In genomic region chr15:80191897-80192595, GRCh38 we compare ENCODE assay signal across 1 cellular context.
TF ChIP-seq lines count a peak whose summit lies in the region.

No MANE protein-coding gene starts in this region.

TF ChIP-seq in HepG2, 621 proteins besides CTCF, POLR2A, EP300 and RAD21 (continued from another document and continues in another):
- TF ChIP-seq ZNF33B (CRISPR knock-in tag; IDR thresholded peaks at IDR 0.05) (no peak), SOX5 (CRISPR knock-in tag; IDR thresholded peaks at IDR 0.05; ENCODE audit: borderline replicate concordance) (peak; percentile 47; the same call in 1 of the 2 replicates), FOXA1 (IDR thresholded peaks at IDR 0.05) (no peak), FOXA1 (CRISPR knock-in tag; IDR thresholded peaks at IDR 0.05) (no peak), ADNP (CRISPR knock-in tag; IDR thresholded peaks at IDR 0.05) (no peak), ZNF543 (CRISPR knock-in tag; IDR thresholded peaks at IDR 0.05) (no peak), ERF (CRISPR knock-in tag; IDR thresholded peaks at IDR 0.05) (peak; percentile 43; the same call in 1 of the 2 replicates), CREB3 (CRISPR knock-in tag; IDR thresholded peaks at IDR 0.05) (no peak), HNRNPH1 (optimal IDR thresholded peaks at IDR 0.05; ENCODE audit: low read depth, low read length) (no peak), CREB1 (IDR thresholded peaks at IDR 0.05) (no peak), CREB1 (CRISPR knock-in tag; IDR thresholded peaks at IDR 0.05) (no peak), ZSCAN31 (CRISPR knock-in tag; IDR thresholded peaks at IDR 0.05; ENCODE audit: low read depth) (no peak; the same call in 1 of the 2 replicates), ZNF362 (CRISPR knock-in tag; IDR thresholded peaks at IDR 0.05; ENCODE audit: borderline replicate concordance) (no peak), ZFP90 (CRISPR knock-in tag; IDR thresholded peaks at IDR 0.05; ENCODE audit: borderline replicate concordance) (no peak), ZNF652 (CRISPR knock-in tag; IDR thresholded peaks at IDR 0.05; ENCODE audit: borderline replicate concordance, low read depth) (no peak), ARNT (IDR thresholded peaks at IDR 0.05) (no peak), ELF1 (CRISPR knock-in tag; IDR thresholded peaks at IDR 0.05) (no peak), ZSCAN21 (CRISPR knock-in tag; IDR thresholded peaks at IDR 0.05; ENCODE audit: borderline replicate concordance) (no peak), ATF6 (CRISPR knock-in tag; conservative IDR thresholded peaks at IDR 0.05) (no peak), CBX1 (IDR thresholded peaks at IDR 0.05; ENCODE audit: low read depth) (no peak), ZNF17 (CRISPR knock-in tag; IDR thresholded peaks at IDR 0.05) (no peak), WIZ (CRISPR knock-in tag; IDR thresholded peaks at IDR 0.05) (no peak), KMT2B (CRISPR knock-in tag; IDR thresholded peaks at IDR 0.05) (no peak), KAT7 (CRISPR knock-in tag; IDR thresholded peaks at IDR 0.05; ENCODE audit: borderline replicate concordance) (no peak; the same call in 1 of the 2 replicates), ZNF121 (CRISPR knock-in tag; IDR thresholded peaks at IDR 0.05) (no peak), PCBP2 (optimal IDR thresholded peaks at IDR 0.05; ENCODE audit: low read depth, low read length, poor library complexity, severe bottlenecking) (no peak), RBM39 (IDR thresholded peaks at IDR 0.05; ENCODE audit: low read depth, low read length, poor library complexity, severe bottlenecking) (no peak), CHD2 (IDR thresholded peaks at IDR 0.05; ENCODE audit: low read depth, low read length) (no peak), ZNF510 (CRISPR knock-in tag; IDR thresholded peaks at IDR 0.05; ENCODE audit: low read depth) (no peak), SSRP1 (CRISPR knock-in tag; IDR thresholded peaks at IDR 0.05) (no peak), NFIB (CRISPR knock-in tag; IDR thresholded peaks at IDR 0.05; ENCODE audit: borderline replicate concordance) (no peak), ZNF660 (CRISPR knock-in tag; IDR thresholded peaks at IDR 0.05; ENCODE audit: borderline replicate concordance, low read depth) (no peak), JUNB (CRISPR knock-in tag; IDR thresholded peaks at IDR 0.05; ENCODE audit: borderline replicate concordance) (no peak), MXD4 (CRISPR knock-in tag; IDR thresholded peaks at IDR 0.05) (no peak), ZSCAN29 (CRISPR knock-in tag; conservative IDR thresholded peaks at IDR 0.05) (no peak), GZF1 (CRISPR knock-in tag; IDR thresholded peaks at IDR 0.05) (no peak), ZNF768 (CRISPR knock-in tag; IDR thresholded peaks at IDR 0.05) (no peak), XRCC5 (optimal IDR thresholded peaks at IDR 0.05; ENCODE audit: low read length) (no peak), ZNF253 (CRISPR knock-in tag; IDR thresholded peaks at IDR 0.05; ENCODE audit: borderline replicate concordance) (no peak), ZNF607 (CRISPR knock-in tag; IDR thresholded peaks at IDR 0.05; ENCODE audit: borderline replicate concordance) (no peak), U2AF1 (optimal IDR thresholded peaks at IDR 0.05; ENCODE audit: low read depth, low read length) (no peak)
- TF ChIP-seq, protein P1, sequence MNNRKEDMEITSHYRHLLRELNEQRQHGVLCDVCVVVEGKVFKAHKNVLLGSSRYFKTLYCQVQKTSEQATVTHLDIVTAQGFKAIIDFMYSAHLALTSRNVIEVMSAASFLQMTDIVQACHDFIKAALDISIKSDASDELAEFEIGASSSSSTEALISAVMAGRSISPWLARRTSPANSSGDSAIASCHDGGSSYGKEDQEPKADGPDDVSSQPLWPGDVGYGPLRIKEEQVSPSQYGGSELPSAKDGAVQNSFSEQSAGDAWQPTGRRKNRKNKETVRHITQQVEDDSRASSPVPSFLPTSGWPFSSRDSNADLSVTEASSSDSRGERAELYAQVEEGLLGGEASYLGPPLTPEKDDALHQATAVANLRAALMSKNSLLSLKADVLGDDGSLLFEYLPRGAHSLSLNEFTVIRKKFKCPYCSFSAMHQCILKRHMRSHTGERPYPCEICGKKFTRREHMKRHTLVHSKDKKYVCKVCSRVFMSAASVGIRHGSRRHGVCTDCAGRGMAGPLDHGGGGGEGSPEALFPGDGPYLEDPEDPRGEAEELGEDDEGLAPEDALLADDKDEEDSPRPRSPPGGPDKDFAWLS (CRISPR knock-in tag; IDR thresholded peaks at IDR 0.05; ENCODE audit: borderline replicate concordance): no peak
- TF ChIP-seq, protein P2, sequence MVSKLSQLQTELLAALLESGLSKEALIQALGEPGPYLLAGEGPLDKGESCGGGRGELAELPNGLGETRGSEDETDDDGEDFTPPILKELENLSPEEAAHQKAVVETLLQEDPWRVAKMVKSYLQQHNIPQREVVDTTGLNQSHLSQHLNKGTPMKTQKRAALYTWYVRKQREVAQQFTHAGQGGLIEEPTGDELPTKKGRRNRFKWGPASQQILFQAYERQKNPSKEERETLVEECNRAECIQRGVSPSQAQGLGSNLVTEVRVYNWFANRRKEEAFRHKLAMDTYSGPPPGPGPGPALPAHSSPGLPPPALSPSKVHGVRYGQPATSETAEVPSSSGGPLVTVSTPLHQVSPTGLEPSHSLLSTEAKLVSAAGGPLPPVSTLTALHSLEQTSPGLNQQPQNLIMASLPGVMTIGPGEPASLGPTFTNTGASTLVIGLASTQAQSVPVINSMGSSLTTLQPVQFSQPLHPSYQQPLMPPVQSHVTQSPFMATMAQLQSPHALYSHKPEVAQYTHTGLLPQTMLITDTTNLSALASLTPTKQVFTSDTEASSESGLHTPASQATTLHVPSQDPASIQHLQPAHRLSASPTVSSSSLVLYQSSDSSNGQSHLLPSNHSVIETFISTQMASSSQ (IDR thresholded peaks at IDR 0.05; ENCODE audit: low read depth): no peak
- TF ChIP-seq, protein P2 (CRISPR knock-in tag; IDR thresholded peaks at IDR 0.05; ENCODE audit: borderline replicate concordance): no peak
- TF ChIP-seq, protein P3, sequence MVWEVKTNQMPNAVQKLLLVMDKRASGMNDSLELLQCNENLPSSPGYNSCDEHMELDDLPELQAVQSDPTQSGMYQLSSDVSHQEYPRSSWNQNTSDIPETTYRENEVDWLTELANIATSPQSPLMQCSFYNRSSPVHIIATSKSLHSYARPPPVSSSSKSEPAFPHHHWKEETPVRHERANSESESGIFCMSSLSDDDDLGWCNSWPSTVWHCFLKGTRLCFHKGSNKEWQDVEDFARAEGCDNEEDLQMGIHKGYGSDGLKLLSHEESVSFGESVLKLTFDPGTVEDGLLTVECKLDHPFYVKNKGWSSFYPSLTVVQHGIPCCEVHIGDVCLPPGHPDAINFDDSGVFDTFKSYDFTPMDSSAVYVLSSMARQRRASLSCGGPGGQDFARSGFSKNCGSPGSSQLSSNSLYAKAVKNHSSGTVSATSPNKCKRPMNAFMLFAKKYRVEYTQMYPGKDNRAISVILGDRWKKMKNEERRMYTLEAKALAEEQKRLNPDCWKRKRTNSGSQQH (CRISPR knock-in tag; IDR thresholded peaks at IDR 0.05; ENCODE audit: low read depth): no peak
- TF ChIP-seq, protein P4, sequence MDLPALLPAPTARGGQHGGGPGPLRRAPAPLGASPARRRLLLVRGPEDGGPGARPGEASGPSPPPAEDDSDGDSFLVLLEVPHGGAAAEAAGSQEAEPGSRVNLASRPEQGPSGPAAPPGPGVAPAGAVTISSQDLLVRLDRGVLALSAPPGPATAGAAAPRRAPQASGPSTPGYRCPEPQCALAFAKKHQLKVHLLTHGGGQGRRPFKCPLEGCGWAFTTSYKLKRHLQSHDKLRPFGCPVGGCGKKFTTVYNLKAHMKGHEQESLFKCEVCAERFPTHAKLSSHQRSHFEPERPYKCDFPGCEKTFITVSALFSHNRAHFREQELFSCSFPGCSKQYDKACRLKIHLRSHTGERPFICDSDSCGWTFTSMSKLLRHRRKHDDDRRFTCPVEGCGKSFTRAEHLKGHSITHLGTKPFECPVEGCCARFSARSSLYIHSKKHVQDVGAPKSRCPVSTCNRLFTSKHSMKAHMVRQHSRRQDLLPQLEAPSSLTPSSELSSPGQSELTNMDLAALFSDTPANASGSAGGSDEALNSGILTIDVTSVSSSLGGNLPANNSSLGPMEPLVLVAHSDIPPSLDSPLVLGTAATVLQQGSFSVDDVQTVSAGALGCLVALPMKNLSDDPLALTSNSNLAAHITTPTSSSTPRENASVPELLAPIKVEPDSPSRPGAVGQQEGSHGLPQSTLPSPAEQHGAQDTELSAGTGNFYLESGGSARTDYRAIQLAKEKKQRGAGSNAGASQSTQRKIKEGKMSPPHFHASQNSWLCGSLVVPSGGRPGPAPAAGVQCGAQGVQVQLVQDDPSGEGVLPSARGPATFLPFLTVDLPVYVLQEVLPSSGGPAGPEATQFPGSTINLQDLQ (CRISPR knock-in tag; IDR thresholded peaks at IDR 0.05): no peak
- TF ChIP-seq, protein P5, sequence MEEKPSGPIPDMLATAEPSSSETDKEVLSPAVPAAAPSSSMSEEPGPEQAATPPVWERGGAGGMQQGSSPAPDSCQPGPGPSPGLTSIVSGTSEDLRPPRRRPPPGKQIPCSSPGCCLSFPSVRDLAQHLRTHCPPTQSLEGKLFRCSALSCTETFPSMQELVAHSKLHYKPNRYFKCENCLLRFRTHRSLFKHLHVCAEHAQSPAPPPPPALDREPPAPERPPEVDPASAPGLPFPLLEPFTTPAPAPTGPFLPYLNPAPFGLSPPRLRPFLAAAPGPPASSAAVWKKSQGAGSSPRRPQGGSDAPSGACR (CRISPR knock-in tag; IDR thresholded peaks at IDR 0.05): no peak
- TF ChIP-seq, protein P6, sequence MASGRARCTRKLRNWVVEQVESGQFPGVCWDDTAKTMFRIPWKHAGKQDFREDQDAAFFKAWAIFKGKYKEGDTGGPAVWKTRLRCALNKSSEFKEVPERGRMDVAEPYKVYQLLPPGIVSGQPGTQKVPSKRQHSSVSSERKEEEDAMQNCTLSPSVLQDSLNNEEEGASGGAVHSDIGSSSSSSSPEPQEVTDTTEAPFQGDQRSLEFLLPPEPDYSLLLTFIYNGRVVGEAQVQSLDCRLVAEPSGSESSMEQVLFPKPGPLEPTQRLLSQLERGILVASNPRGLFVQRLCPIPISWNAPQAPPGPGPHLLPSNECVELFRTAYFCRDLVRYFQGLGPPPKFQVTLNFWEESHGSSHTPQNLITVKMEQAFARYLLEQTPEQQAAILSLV (CRISPR knock-in tag; IDR thresholded peaks at IDR 0.05; ENCODE audit: borderline replicate concordance): no peak
- TF ChIP-seq, protein P7, sequence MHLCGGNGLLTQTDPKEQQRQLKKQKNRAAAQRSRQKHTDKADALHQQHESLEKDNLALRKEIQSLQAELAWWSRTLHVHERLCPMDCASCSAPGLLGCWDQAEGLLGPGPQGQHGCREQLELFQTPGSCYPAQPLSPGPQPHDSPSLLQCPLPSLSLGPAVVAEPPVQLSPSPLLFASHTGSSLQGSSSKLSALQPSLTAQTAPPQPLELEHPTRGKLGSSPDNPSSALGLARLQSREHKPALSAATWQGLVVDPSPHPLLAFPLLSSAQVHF (CRISPR knock-in tag; IDR thresholded peaks at IDR 0.05): no peak
- TF ChIP-seq, protein P8, sequence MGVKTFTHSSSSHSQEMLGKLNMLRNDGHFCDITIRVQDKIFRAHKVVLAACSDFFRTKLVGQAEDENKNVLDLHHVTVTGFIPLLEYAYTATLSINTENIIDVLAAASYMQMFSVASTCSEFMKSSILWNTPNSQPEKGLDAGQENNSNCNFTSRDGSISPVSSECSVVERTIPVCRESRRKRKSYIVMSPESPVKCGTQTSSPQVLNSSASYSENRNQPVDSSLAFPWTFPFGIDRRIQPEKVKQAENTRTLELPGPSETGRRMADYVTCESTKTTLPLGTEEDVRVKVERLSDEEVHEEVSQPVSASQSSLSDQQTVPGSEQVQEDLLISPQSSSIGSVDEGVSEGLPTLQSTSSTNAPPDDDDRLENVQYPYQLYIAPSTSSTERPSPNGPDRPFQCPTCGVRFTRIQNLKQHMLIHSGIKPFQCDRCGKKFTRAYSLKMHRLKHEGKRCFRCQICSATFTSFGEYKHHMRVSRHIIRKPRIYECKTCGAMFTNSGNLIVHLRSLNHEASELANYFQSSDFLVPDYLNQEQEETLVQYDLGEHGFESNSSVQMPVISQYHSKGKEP (CRISPR knock-in tag; IDR thresholded peaks at IDR 0.05): no peak
